In the genomic region with DNA sequence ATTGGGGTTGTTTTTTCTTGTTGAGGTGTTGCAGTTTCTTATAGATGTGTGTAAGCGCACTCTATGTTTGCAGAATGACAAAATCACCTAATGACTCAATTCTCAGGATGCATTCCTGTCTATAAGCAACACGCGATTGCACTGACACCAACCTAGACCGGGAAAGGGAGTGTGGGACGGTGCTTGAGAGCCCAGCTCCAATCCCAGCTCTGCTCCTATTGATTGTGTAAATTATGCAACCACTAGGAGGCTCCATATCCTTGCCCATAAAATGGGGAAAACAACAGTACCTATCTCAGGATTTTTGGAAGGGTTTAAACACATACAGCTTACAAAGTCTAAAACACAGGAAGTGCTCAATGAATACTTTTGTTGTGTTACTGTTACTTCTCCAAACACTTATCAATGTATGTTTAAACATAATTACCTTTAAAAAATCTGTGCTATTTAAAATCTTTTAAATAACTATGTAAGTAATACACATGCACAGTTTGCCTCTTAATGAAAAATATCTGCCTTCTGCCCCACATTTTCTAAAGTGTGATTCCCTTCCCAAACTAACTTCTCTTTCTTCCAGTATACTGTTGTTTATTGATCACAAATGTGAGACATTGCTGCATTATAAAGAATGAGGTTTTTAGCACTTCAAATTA, we compare ENCODE assay signal across 8 cellular contexts.
DNase-seq lines count a peak whose midpoint lies in the region; ATAC-seq and TF ChIP-seq lines count a peak whose summit lies in the region.

No MANE protein-coding gene starts in this region.

- H3K27me3 Mint-ChIP-seq in WTC11 (ENCODE audit: low read depth) = no peaks in the 10 kb centered on the region

- DNase-seq in ACHN (peak; percentile 71), M059J (ENCODE audit: low read depth) (peak; percentile 51), WTC11 (ENCODE audit: low spot score) (peak; percentile 35), hepatic stellate cell (ENCODE audit: low spot score) (peak; percentile 20), superior temporal gyrus (ENCODE audit: extremely low spot score) (peak; percentile 87), T1000 (lab: John Stamatoyannopoulos, UW) (no peak)

- no peaks in the 10 kb centered on the region for H3K36me3 Mint-ChIP-seq in WTC11

- H3K9me3 Mint-ChIP-seq in WTC11 = peaks cover 3% of the 10 kb centered on the region; the same call in 1 of the 2 replicates

- peak; percentile 42; the same call in 1 of the 2 replicates for TF ChIP-seq CTCF in WTC11 (IDR thresholded peaks at IDR 0.05)

- no peak overlapping the region for H3K27ac Mint-ChIP-seq in WTC11

- peak; percentile 73 for ATAC-seq in GM18868 (IDR thresholded peaks at IDR 0.05; ENCODE audit: unreplicated experiment)
- ATAC-seq in WTC11 = peak; percentile 100
- ATAC-seq in HG03457 (IDR thresholded peaks at IDR 0.05; ENCODE audit: unreplicated experiment) = no peak

- in situ Hi-C loops in ACHN (cut with HindIII; ENCODE audit: low pct_ligation_motif_present, low pct_unique_long_range_greater_than_20kb, low sequenced_read_pairs) = no loop called here

- CTCF ChIA-PET in WTC11 (lab: Charles Lee) = interaction anchor here (0.6 to 2.3 kb wide), 15 partner anchors 9 to 609 kb away, joined by 3 to 15 read pairs (median 3); no protein-coding TSS in a partner anchor

- POLR2A ChIA-PET in WTC11 (lab: Charles Lee) = interaction anchor here (0.6 kb wide), 1 partner anchor 1293 kb away, joined by 3 read pairs; no protein-coding TSS in a partner anchor

- H3K4me1 Mint-ChIP-seq in WTC11 = peaks cover 10% of the 10 kb centered on the region

- H3K4me3 Mint-ChIP-seq in WTC11 = no peak overlapping the region

TF ChIP-seq in WTC11, 78 proteins besides CTCF, POLR2A, EP300 and RAD21:
- TF ChIP-seq ETV6 (CRISPR knock-in tag; IDR thresholded peaks at IDR 0.05) (no peak), ELF4 (CRISPR knock-in tag; IDR thresholded peaks at IDR 0.05; ENCODE audit: low read depth) (no peak), ZNF232 (CRISPR knock-in tag; IDR thresholded peaks at IDR 0.05) (no peak), NFE2L1 (CRISPR knock-in tag; IDR thresholded peaks at IDR 0.05) (no peak), SOX15 (CRISPR knock-in tag; IDR thresholded peaks at IDR 0.05) (no peak), NR2C2 (CRISPR knock-in tag; IDR thresholded peaks at IDR 0.05) (no peak), ATF1 (CRISPR knock-in tag; IDR thresholded peaks at IDR 0.05) (no peak), EMX1 (CRISPR knock-in tag; IDR thresholded peaks at IDR 0.05) (no peak), ZNF219 (CRISPR knock-in tag; IDR thresholded peaks at IDR 0.05; ENCODE audit: borderline replicate concordance) (no peak), TP53 (CRISPR knock-in tag; IDR thresholded peaks at IDR 0.05) (no peak), JAZF1 (CRISPR knock-in tag; IDR thresholded peaks at IDR 0.05) (no peak)
